13 cellular contexts compared by ENCODE assay signal in the genomic region with DNA sequence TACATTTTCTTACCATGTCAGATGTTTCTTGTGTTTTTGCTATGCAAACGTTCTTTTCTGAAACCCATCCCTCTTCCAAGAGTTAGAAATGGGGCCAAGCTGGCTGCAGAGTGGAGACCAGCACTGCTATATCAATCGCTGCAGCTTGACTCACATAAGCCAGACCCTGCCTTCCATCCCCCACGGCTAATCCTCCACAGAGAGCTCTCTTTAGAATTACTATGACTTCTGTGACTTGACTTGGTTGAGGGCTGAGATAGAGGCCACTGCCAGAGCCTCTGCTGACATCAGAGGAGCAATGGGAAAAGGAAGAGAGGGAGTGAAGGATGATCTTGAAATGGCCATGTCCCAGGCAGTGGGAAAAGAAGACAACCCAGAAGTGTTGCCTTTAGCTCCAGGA.
DNase-seq lines count a peak whose midpoint lies in the region; ATAC-seq and TF ChIP-seq lines count a peak whose summit lies in the region.
"Had no signal": no experiment of that assay in that cellular context is flagged by ENCODE, and none has a peak within 500 bp of the region (broad histone marks: within the 10 kb centered on the region; RNA-seq: fewer than 3 reads in every experiment).

No MANE protein-coding gene starts in this region.

- H3K36me3 ChIP-seq in WERI-Rb-1 (no peaks in the 10 kb centered on the region), smooth muscle cell (ENCODE audit: low read depth) (no peaks in the 10 kb centered on the region)
- H3K36me3 ChIP-seq: HAP-1 had no signal

- peak overlapping the region; percentile 55 for H3K4me2 ChIP-seq in smooth muscle cell

- no peaks in the 10 kb centered on the region for H3K9me3 Mint-ChIP-seq in mesothelial cell of epicardium

- no peak overlapping the region for H3K9ac ChIP-seq in smooth muscle cell (ENCODE audit: low read depth)

- no peaks in the 10 kb centered on the region for H3K79me2 ChIP-seq in smooth muscle cell (ENCODE audit: low read depth)

- TF ChIP-seq CTCF in C4-2B (conservative IDR thresholded peaks at IDR 0.05), result no peak
- no peak for TF ChIP-seq CTCF in WERI-Rb-1 (IDR thresholded peaks at IDR 0.05; ENCODE audit: low read depth, low read length)
- TF ChIP-seq CTCF in mesothelial cell of epicardium (IDR thresholded peaks at IDR 0.05; ENCODE audit: unreplicated experiment), result no peak
- TF ChIP-seq CTCF in smooth muscle cell (IDR thresholded peaks at IDR 0.05; ENCODE audit: borderline replicate concordance, insufficient read depth, poor library complexity, severe bottlenecking), result no peak

- H3F3A ChIP-seq in smooth muscle cell (ENCODE audit: low read depth), result peaks cover 17% of the 10 kb centered on the region

- H4K20me1 ChIP-seq in smooth muscle cell (ENCODE audit: low read depth), result no peaks in the 10 kb centered on the region

- no peak overlapping the region for H3K4me3 ChIP-seq in WERI-Rb-1 (ENCODE audit: low read depth, low read length)
- no peak overlapping the region for H3K4me3 ChIP-seq in smooth muscle cell
- H3K4me3 ChIP-seq: GM12878, HAP-1 had no signal

- ATAC-seq in GM21717 (IDR thresholded peaks at IDR 0.05; ENCODE audit: unreplicated experiment), result no peak
- ATAC-seq: GM12878 had no signal

- H2AFZ ChIP-seq in smooth muscle cell (ENCODE audit: low read depth), result peak overlapping the region; percentile 32

- H3K27ac ChIP-seq in C4-2B (peak overlapping the region; percentile 3; the same call in 1 of the 2 replicates), WERI-Rb-1 (no peak overlapping the region), smooth muscle cell (ENCODE audit: low read depth) (no peak overlapping the region)
- H3K27ac ChIP-seq: 22Rv1 had no signal

- no peaks in the 10 kb centered on the region for H3K9me3 ChIP-seq in WERI-Rb-1 (ENCODE audit: severe bottlenecking)
- H3K9me3 ChIP-seq in smooth muscle cell (replicated peaks; ENCODE audit: low read depth), result no peaks in the 10 kb centered on the region
- H3K9me3 ChIP-seq: Caco-2, HAP-1 had no signal

- peaks cover 3% of the 10 kb centered on the region for H3K27me3 Mint-ChIP-seq in mesothelial cell of epicardium (ENCODE audit: low read depth)
- H3K27me3 Mint-ChIP-seq: CD8-positive, alpha-beta memory T cell had no signal

- WGBS in smooth muscle cell (ENCODE audit: low lambda C conversion rate), result 26% methylated on average over 3 of the region's 3 CpGs

- H3K36me3 Mint-ChIP-seq in mesothelial cell of epicardium, result no peaks in the 10 kb centered on the region
- H3K36me3 Mint-ChIP-seq: CD8-positive, alpha-beta memory T cell had no signal

- peak overlapping the region; percentile 21 for H3K27ac Mint-ChIP-seq in mesothelial cell of epicardium
- H3K27ac Mint-ChIP-seq: CD8-positive, alpha-beta memory T cell had no signal

- H3K4me1 ChIP-seq in smooth muscle cell (ENCODE audit: low read depth), result peaks cover 9% of the 10 kb centered on the region

- no peak overlapping the region for H3K4me3 Mint-ChIP-seq in mesothelial cell of epicardium
- H3K4me3 Mint-ChIP-seq: CD8-positive, alpha-beta memory T cell had no signal

- peaks cover 24% of the 10 kb centered on the region for H3K4me1 Mint-ChIP-seq in mesothelial cell of epicardium
- H3K4me1 Mint-ChIP-seq: CD8-positive, alpha-beta memory T cell had no signal

- no peaks in the 10 kb centered on the region for H3K27me3 ChIP-seq in WERI-Rb-1 (ENCODE audit: insufficient read depth, low read depth, severe bottlenecking)
- no peaks in the 10 kb centered on the region for H3K27me3 ChIP-seq in smooth muscle cell (ENCODE audit: low read depth)

- DNase-seq in WERI-Rb-1 (peak; percentile 72), mesothelial cell of epicardium (ENCODE audit: low spot score in 2 of 2, unreplicated experiment in 2 of 2) (no peak), smooth muscle cell (lab: John Stamatoyannopoulos, UW; ENCODE audit: unreplicated experiment) (no peak), NCI-H774 (lab: John Stamatoyannopoulos, UW) (no peak), DMS153 (lab: John Stamatoyannopoulos, UW) (no peak), globus pallidus (ENCODE audit: low spot score) (no peak)
- DNase-seq: Caco-2; CD8-positive, alpha-beta memory T cell had no signal
